In genomic region chr18:44579028-44579692, GRCh38 we compare ENCODE assay signal across 9 cellular contexts.
A peak's percentile ranks its signal among the peaks of the same experiment; 100 is the strongest.
DNase-seq lines count a peak whose midpoint lies in the region; ATAC-seq, FAIRE-seq and TF ChIP-seq lines count a peak whose summit lies in the region.
"Had no signal": no experiment of that assay in that cellular context is flagged by ENCODE, and none has a peak within 500 bp of the region (broad histone marks: within the 10 kb centered on the region; RNA-seq: fewer than 3 reads in every experiment).

No MANE protein-coding gene starts in this region.

- H3K9me3 ChIP-seq in small intestine (ENCODE audit: control insufficient read depth, low read depth) (no peaks in the 10 kb centered on the region), prostate gland (no peaks in the 10 kb centered on the region)
- H3K9me3 ChIP-seq in effector memory CD4-positive, alpha-beta T cell (ENCODE audit: control insufficient read depth, low read length): no peaks in the 10 kb centered on the region

- no peaks in the 10 kb centered on the region for H3K36me3 ChIP-seq in small intestine (ENCODE audit: control insufficient read depth in 2 of 2, insufficient read depth in 2 of 2, low read length in 2 of 2)
- no peaks in the 10 kb centered on the region for H3K36me3 ChIP-seq in effector memory CD4-positive, alpha-beta T cell (ENCODE audit: control insufficient read depth, insufficient read depth, low read length)
- H3K36me3 ChIP-seq in prostate gland: no peaks in the 10 kb centered on the region

- no peaks in the 10 kb centered on the region for H3K9me3 Mint-ChIP-seq in activated naive CD8-positive, alpha-beta T cell treated with anti-CD3 and anti-CD28 coated beads, Interleukin-2, amount 50 U/mL, for 24 hours

- H3K36me3 Mint-ChIP-seq in activated naive CD8-positive, alpha-beta T cell treated with anti-CD3 and anti-CD28 coated beads, Interleukin-2, amount 50 U/mL, for 24 hours (ENCODE audit: low read depth): no peaks in the 10 kb centered on the region

- H3K27me3 ChIP-seq in small intestine (ENCODE audit: control insufficient read depth in 2 of 2, insufficient read depth in 2 of 2, low read length in 2 of 2) (no peaks in the 10 kb centered on the region), prostate gland (replicated peaks; ENCODE audit: insufficient read depth) (no peaks in the 10 kb centered on the region)
- H3K27me3 ChIP-seq in effector memory CD4-positive, alpha-beta T cell (replicated peaks; ENCODE audit: control insufficient read depth, insufficient read depth, low read length, poor library complexity, severe bottlenecking): no peaks in the 10 kb centered on the region

- H3K27ac ChIP-seq in small intestine (ENCODE audit: low read depth in 1 of 2, low read length in 1 of 2) (no peak overlapping the region), prostate gland (no peak overlapping the region)
- no peak overlapping the region for H3K27ac ChIP-seq in effector memory CD4-positive, alpha-beta T cell (ENCODE audit: insufficient read depth, low read length, poor library complexity, severe bottlenecking)
- H3K27ac ChIP-seq: epithelial cell of prostate had no signal

- H3K4me3 ChIP-seq in NB4 (ENCODE audit: low read depth, low read length) (no peak overlapping the region), epithelial cell of esophagus (ENCODE audit: low read length) (no peak overlapping the region), small intestine (ENCODE audit: low read depth in 1 of 2, low read length in 2 of 2) (no peak overlapping the region), prostate gland (no peak overlapping the region)
- H3K4me3 ChIP-seq in effector memory CD4-positive, alpha-beta T cell (ENCODE audit: insufficient read depth, low read depth, low read length, poor library complexity, severe bottlenecking): no peak overlapping the region

- ATAC-seq in activated naive CD8-positive, alpha-beta T cell treated with anti-CD3 and anti-CD28 coated beads, Interleukin-2, amount 50 U/mL, for 24 hours: no peak

- peaks cover 6% of the 10 kb centered on the region for H3K27me3 Mint-ChIP-seq in activated naive CD8-positive, alpha-beta T cell treated with anti-CD3 and anti-CD28 coated beads, Interleukin-2, amount 50 U/mL, for 24 hours

- no peak for FAIRE-seq in small intestine (lab: Jason Lieb, UNC)

- no peak overlapping the region for H3K27ac Mint-ChIP-seq in activated naive CD8-positive, alpha-beta T cell treated with anti-CD3 and anti-CD28 coated beads, Interleukin-2, amount 50 U/mL, for 24 hours

- TF ChIP-seq CTCF in AG09319 (IDR thresholded peaks at IDR 0.05; ENCODE audit: low read depth, low read length) (peak; percentile 39), NB4 (IDR thresholded peaks at IDR 0.05; ENCODE audit: low read depth, low read length) (peak; percentile 46), epithelial cell of esophagus (IDR thresholded peaks at IDR 0.05; ENCODE audit: insufficient read depth, low read depth, low read length, missing control alignments) (peak; percentile 72), prostate gland (IDR thresholded peaks at IDR 0.05) (peak in 2 of 4 experiments; percentile 24 to 35)

- no peak overlapping the region for H3K4me3 Mint-ChIP-seq in activated naive CD8-positive, alpha-beta T cell treated with anti-CD3 and anti-CD28 coated beads, Interleukin-2, amount 50 U/mL, for 24 hours

- WGBS in small intestine, 3 donors: 77 to 83% (median 78%) methylated on average over 9 of the region's 9 CpGs
- 96% methylated on average over 9 of the region's 9 CpGs for WGBS in prostate gland

- no peaks in the 10 kb centered on the region for H3K4me1 ChIP-seq in small intestine (ENCODE audit: control insufficient read depth in 2 of 2, insufficient read depth in 1 of 2, low read depth in 1 of 2, low read length in 1 of 2)
- no peaks in the 10 kb centered on the region for H3K4me1 ChIP-seq in effector memory CD4-positive, alpha-beta T cell (ENCODE audit: control insufficient read depth, insufficient read depth, low read length, poor library complexity, severe bottlenecking)
- no peaks in the 10 kb centered on the region for H3K4me1 ChIP-seq in prostate gland (replicated peaks)

- H3K4me1 Mint-ChIP-seq in activated naive CD8-positive, alpha-beta T cell treated with anti-CD3 and anti-CD28 coated beads, Interleukin-2, amount 50 U/mL, for 24 hours: peaks cover 1% of the 10 kb centered on the region

- DNase-seq in AG09319 (ENCODE audit: extremely low read depth, low read depth): no peak
- peak; percentile 15 for DNase-seq in GM19238 (ENCODE audit: insufficient read length, low spot score)
- DNase-seq in NB4 (ENCODE audit: low read depth): peak; percentile 28
- DNase-seq in epithelial cell of esophagus (ENCODE audit: low read depth): peak; percentile 65
- peak; percentile 43 for DNase-seq in small intestine
- no peak for DNase-seq in effector memory CD4-positive, alpha-beta T cell
- DNase-seq in prostate gland (ENCODE audit: low spot score): no peak
- DNase-seq in activated naive CD8-positive, alpha-beta T cell treated with anti-CD3 and anti-CD28 coated beads, Interleukin-2, amount 50 U/mL, for 24 hours: no peak

- intact Hi-C loops in prostate gland (cut with DNase I): no loop called here

- TF ChIP-seq POLR2A in NB4 (IDR thresholded peaks at IDR 0.05; ENCODE audit: extremely low read depth, insufficient read length) (no peak), prostate gland (IDR thresholded peaks at IDR 0.05) (no peak)

Comparison
In these comparisons a context has a peak if more than half of its experiments do, and no peak if none do; other contexts are left out.
1. DNase-seq: peak in GM19238 (single experiment), NB4 (single experiment), epithelial cell of esophagus (single experiment) and small intestine (single experiment); none in AG09319 (single experiment), effector memory CD4-positive, alpha-beta T cell (0 of 3), prostate gland (single experiment) and activated naive CD8-positive, alpha-beta T cell treated with anti-CD3 and anti-CD28 coated beads, Interleukin-2, amount 50 U/mL, for 24 hours (single experiment).